7 cellular contexts compared by ENCODE assay signal in the genomic region with DNA sequence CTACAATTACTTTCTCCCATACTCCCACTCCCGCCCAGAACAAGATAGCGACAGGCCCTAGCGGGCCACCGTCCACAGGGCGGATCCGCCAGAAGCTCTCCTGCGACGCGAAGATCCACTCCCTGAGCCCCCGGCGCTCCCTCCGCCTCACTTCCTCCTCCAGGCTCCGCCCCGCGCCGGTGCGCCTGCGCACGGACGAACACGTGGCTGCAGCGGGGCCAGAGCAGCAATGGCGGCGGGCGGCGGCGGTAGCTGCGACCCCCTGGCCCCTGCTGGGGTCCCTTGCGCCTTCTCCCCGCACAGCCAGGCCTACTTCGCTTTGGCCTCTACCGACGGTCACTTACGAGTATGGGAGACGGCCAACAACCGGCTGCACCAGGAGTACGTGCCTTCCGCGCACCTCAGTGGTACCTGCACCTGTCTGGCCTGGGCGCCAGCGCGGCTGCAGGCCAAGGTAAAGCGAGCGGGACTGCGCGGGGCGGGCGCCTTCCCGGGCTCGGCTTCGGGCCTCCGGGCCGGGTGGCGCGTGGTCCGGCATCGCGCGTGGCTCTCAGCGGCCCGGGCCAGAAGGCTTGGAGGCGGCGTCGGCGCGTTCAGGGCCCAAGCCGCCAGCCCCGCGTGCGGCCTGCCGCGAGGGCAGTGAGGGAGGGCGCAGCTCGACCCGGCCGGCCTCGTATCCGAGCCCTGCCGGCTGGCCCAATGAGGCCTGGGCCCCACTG. TPM values are rescaled to one million over a fixed set of nuclear protein-coding genes. Genes with fewer than 3 reads are reported as not detected.
DNase-seq lines count a peak whose midpoint lies in the region; ATAC-seq, FAIRE-seq and TF ChIP-seq lines count a peak whose summit lies in the region.

A gene with protein sequence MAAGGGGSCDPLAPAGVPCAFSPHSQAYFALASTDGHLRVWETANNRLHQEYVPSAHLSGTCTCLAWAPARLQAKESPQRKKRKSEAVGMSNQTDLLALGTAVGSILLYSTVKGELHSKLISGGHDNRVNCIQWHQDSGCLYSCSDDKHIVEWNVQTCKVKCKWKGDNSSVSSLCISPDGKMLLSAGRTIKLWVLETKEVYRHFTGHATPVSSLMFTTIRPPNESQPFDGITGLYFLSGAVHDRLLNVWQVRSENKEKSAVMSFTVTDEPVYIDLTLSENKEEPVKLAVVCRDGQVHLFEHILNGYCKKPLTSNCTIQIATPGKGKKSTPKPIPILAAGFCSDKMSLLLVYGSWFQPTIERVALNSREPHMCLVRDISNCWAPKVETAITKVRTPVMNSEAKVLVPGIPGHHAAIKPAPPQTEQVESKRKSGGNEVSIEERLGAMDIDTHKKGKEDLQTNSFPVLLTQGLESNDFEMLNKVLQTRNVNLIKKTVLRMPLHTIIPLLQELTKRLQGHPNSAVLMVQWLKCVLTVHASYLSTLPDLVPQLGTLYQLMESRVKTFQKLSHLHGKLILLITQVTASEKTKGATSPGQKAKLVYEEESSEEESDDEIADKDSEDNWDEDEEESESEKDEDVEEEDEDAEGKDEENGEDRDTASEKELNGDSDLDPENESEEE (plus strand): TSS at position 198 of the 719 bp plus-strand sequence. CDS start 32 bp downstream, at position 230.

- no peaks in the 10 kb centered on the region for H3K27me3 ChIP-seq in hepatocyte

- H4K20me1 ChIP-seq in hepatocyte (ENCODE audit: insufficient read depth, poor library complexity, severe bottlenecking): peaks cover 47% of the 10 kb centered on the region

- ATAC-seq in HG02981 (IDR thresholded peaks at IDR 0.05; ENCODE audit: unreplicated experiment): peak; percentile 86

- H3K4me1 ChIP-seq in hepatocyte (ENCODE audit: insufficient read depth): peaks cover 17% of the 10 kb centered on the region

- TF ChIP-seq CTCF in astrocyte of the cerebellum (IDR thresholded peaks at IDR 0.05; ENCODE audit: low read depth, low read length, missing control alignments): no peak
- no peak for TF ChIP-seq CTCF in hepatocyte (IDR thresholded peaks at IDR 0.05; ENCODE audit: poor library complexity)

- under 1% methylated on average over 69 of the region's 79 CpGs for WGBS in hepatocyte (ENCODE audit: low lambda C conversion rate, missing lambda C conversion rate)

- FAIRE-seq in GM18507 (lab: Jason Lieb, UNC): peak; percentile 97

- peak within 1 kb of the TSS; percentile 94 for H3K27ac ChIP-seq in hepatocyte

- H2AFZ ChIP-seq in hepatocyte: peak within 1 kb of the TSS; percentile 96

- peak within 1 kb of the TSS; percentile 87 for H3K4me3 ChIP-seq in astrocyte of the cerebellum (ENCODE audit: low read depth, low read length)
- H3K4me3 ChIP-seq in hepatocyte: peak within 1 kb of the TSS; percentile 99

- H3K4me2 ChIP-seq in hepatocyte: peak within 1 kb of the TSS; percentile 88

- in situ Hi-C loops in astrocyte of the cerebellum (cut with HindIII; ENCODE audit: low sequenced_read_pairs): no loop called here

- DNase-seq in GM18507 (ENCODE audit: extremely low spot score, insufficient read length, low read depth): peak; percentile 95
- peak; percentile 87 for DNase-seq in NCI-H2029 treated with DMSO at 0.1 percent for 48 hours (lab: John Stamatoyannopoulos, UW)
- peak; percentile 96 for DNase-seq in T-helper 9 cell
- DNase-seq in astrocyte of the cerebellum (ENCODE audit: low read depth): peak; percentile 95
- peak; percentile 99 for DNase-seq in hepatocyte (ENCODE audit: low spot score)
- peak; percentile 98 for DNase-seq in retina

- H3K79me2 ChIP-seq in hepatocyte: peaks cover 51% of the 10 kb centered on the region

- H3K9me3 ChIP-seq in hepatocyte (ENCODE audit: low read depth): no peaks in the 10 kb centered on the region

- no peaks in the 10 kb centered on the region for H3K36me3 ChIP-seq in hepatocyte (replicated peaks; ENCODE audit: insufficient read depth, low read depth)

- H3K9me2 ChIP-seq in hepatocyte (replicated peaks; ENCODE audit: insufficient read depth): no peaks in the 10 kb centered on the region

RNA-seq across cellular contexts. Expression of the gene that starts here (rescaled TPM):
- total RNA-seq in hepatocyte: 41.3 and 43.0 TPM in 2 replicates
- 21.0 and 24.5 TPM in 2 replicates for polyA plus RNA-seq in hepatocyte

Comparison
In these comparisons a context has a peak if more than half of its experiments do, and no peak if none do; other contexts are left out.
1. Peak in every context shown above with its lines: DNase-seq, ATAC-seq, H3K4me3 ChIP-seq and H3K27ac ChIP-seq.